8 cellular contexts compared by ENCODE assay signal in the genomic region with DNA sequence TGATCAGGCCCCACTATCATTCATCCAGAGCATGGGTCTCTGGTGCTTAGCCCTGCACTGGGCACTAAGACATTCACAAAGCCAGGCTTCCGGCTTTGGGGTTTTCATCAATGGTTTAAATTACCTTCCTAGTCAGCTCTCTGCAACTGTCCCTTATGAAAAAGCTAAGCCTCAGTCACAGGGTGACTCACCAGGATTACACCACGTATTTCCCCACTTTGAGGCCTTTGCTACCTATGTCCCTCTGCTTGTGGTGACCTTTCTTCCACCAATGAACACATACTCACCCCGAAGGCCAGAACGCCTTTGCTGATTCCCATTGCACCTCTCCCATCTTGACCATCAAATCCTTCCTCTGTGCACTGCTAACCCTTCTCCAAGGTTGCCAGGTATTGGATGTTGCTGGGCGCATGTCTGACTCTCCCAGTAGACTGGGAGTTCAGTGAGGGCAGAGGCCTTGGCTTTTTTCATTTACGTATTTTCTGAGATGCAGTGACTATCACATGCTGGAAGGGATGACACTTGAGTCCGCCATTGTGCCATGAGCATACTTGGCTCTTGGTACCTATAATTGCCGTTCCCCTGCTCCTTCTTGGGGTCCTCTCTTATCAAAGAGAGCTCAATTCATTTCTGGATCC. TPM values are rescaled to one million over a fixed set of nuclear protein-coding genes. Genes with fewer than 3 reads are reported as not detected.
DNase-seq lines count a peak whose midpoint lies in the region; ATAC-seq, FAIRE-seq and TF ChIP-seq lines count a peak whose summit lies in the region.

No MANE protein-coding gene starts in this region.

- TF ChIP-seq CTCF in foreskin keratinocyte (conservative IDR thresholded peaks at IDR 0.05) = no peak

- peak; percentile 44 for ATAC-seq in GM18498 (IDR thresholded peaks at IDR 0.05; ENCODE audit: unreplicated experiment)
- ATAC-seq in HG02571 (IDR thresholded peaks at IDR 0.05; ENCODE audit: unreplicated experiment) = peak; percentile 53
- ATAC-seq in foreskin keratinocyte = peak; percentile 35
- no peak for ATAC-seq in GM19328 (IDR thresholded peaks at IDR 0.05; ENCODE audit: unreplicated experiment)

- H3K27ac ChIP-seq in foreskin keratinocyte = no peak overlapping the region

- FAIRE-seq in RCC 7860 (lab: Jason Lieb, UNC) = peak; percentile 65

- DNase-seq in RCC 7860 (ENCODE audit: low spot score) (peak; percentile 69), foreskin keratinocyte (peak in 1 of 2 donors; percentile 13), HuH-7 (ENCODE audit: low spot score) (no peak), putamen (ENCODE audit: low spot score) (no peak)
- DNase-seq in central memory CD4-positive, alpha-beta T cell = no peak

- no peaks in the 10 kb centered on the region for H3K4me1 ChIP-seq in foreskin keratinocyte

- peaks cover 18% of the 10 kb centered on the region for H3K27me3 ChIP-seq in foreskin keratinocyte

RNA-seq across cellular contexts. Expression of a gene that starts 58.7 kb away (rescaled TPM):
- total RNA-seq in foreskin keratinocyte = not detected in 2 replicates
- polyA plus RNA-seq in foreskin keratinocyte = not detected in 2 replicates
